1 cellular context compared by ENCODE assay signal in the genomic region with DNA sequence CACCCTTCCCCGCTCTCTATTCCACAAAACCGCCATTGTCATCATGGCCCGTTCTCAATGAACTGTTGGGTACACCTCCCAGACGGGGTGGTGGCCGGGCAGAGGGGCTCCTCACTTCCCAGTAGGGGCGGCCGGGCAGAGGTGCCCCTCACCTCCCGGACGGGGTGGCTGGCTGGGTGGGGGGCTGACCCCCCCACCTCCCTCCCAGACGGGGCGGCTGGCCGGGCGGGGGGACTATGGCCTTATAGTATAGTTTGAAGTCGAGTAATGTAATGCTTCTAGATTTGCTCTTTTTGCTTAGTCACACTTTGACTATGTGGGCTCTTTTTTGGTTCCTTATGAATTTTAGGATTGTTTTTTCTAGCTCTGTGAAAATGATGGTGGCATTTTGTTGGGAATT.
A peak's percentile ranks its signal among the peaks of the same experiment; 100 is the strongest.
TF ChIP-seq lines count a peak whose summit lies in the region.

No MANE protein-coding gene starts in this region.

TF ChIP-seq in K562, 482 proteins besides CTCF, POLR2A, EP300 and RAD21:
- TF ChIP-seq NFE2 (IDR thresholded peaks at IDR 0.05; ENCODE audit: low read depth) = 0 out of 2 replicates have a peak, but pooled peaks have one; percentile 16
- TF ChIP-seq C11orf30 (IDR thresholded peaks at IDR 0.05; ENCODE audit: low read depth) = 0 out of 2 replicates have a peak, but pooled peaks have one; percentile 32
- peak; percentile 59 for TF ChIP-seq MAFG (tag; conservative IDR thresholded peaks at IDR 0.05)
- TF ChIP-seq ZNF316 (IDR thresholded peaks at IDR 0.05) = peak; percentile 33; the same call in 1 of the 2 replicates
